24 cellular contexts compared by ENCODE assay signal in the genomic region with DNA sequence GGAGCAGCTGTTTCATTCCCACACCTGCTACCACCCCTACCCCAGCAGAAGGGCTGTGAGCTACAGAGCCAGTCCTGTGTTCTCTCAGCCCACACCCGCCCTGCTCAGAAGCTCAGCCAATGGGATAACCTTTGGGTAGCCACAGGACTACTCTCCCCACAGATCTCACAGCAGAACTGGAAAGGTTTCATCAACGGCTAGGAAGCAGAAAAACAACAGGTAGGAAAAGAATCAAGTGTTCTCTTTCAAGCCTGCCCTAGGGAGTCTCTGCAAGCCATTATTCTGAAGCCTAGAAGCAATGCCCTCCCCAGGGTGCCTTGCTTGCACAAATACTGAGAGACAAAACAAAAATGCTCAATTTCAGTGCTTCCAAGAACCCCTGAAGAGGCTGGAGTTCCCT.
DNase-seq lines count a peak whose midpoint lies in the region; ATAC-seq and TF ChIP-seq lines count a peak whose summit lies in the region.
"Had no signal": no experiment of that assay in that cellular context is flagged by ENCODE, and none has a peak within 500 bp of the region (broad histone marks: within the 10 kb centered on the region; RNA-seq: fewer than 3 reads in every experiment).

No MANE protein-coding gene starts in this region.

- H3K9me3 ChIP-seq in iPS DF 6.9 (ENCODE audit: control insufficient read depth, insufficient read depth, low read length), result no peaks in the 10 kb centered on the region
- H3K9me3 ChIP-seq: neutrophil, suprapubic skin, vagina had no signal

- H3K4me3 ChIP-seq in GM23338, result no peak overlapping the region
- no peak overlapping the region for H3K4me3 ChIP-seq in iPS DF 6.9 (ENCODE audit: low read length)
- H3K4me3 ChIP-seq: suprapubic skin, vagina had no signal

- H3K4me2 ChIP-seq in GM23338, result peak overlapping the region; percentile 45

- CTCF ChIA-PET in activated CD4-positive, alpha-beta T cell treated with anti-CD3 and anti-CD28 coated beads for 36 hours (lab: Charles Lee), result no interaction called here

- peaks cover 31% of the 10 kb centered on the region for H3K4me1 Mint-ChIP-seq in GM23338
- no peaks in the 10 kb centered on the region for H3K4me1 Mint-ChIP-seq in activated CD4-positive, alpha-beta T cell treated with anti-CD3 and anti-CD28 coated beads for 36 hours
- H3K4me1 Mint-ChIP-seq: activated naive CD4-positive, alpha-beta T cell treated with anti-CD3 and anti-CD28 coated beads, Interleukin-2, amount 10 ng/mL, durations not matched to agents 7 days and 5 days; central memory CD8-positive, alpha-beta T cell; T-helper 17 cell had no signal

- H3K9me3 Mint-ChIP-seq in GM23338, result no peaks in the 10 kb centered on the region
- no peaks in the 10 kb centered on the region for H3K9me3 Mint-ChIP-seq in activated CD4-positive, alpha-beta T cell treated with anti-CD3 and anti-CD28 coated beads for 36 hours (ENCODE audit: low read depth)
- H3K9me3 Mint-ChIP-seq: activated CD4-positive, alpha-beta memory T cell treated with anti-CD3 and anti-CD28 coated beads for 36 hours; activated naive CD4-positive, alpha-beta T cell treated with anti-CD3 and anti-CD28 coated beads, Interleukin-2, amount 10 ng/mL, durations not matched to agents 7 days and 5 days; central memory CD8-positive, alpha-beta T cell had no signal

- H3K4me1 ChIP-seq in GM23338 (ENCODE audit: insufficient read depth) (peaks cover 23% of the 10 kb centered on the region), iPS DF 6.9 (ENCODE audit: control insufficient read depth, insufficient read depth, low read length) (peaks cover 7% of the 10 kb centered on the region)
- H3K4me1 ChIP-seq: suprapubic skin, vagina had no signal

- 0 out of 2 replicates have a peak, but pooled peaks cover 10% of the 10 kb centered on the region for H3K9me2 ChIP-seq in GM23338 (ENCODE audit: insufficient read depth)

- no peak for TF ChIP-seq POLR2A in GM18505 (IDR thresholded peaks at IDR 0.05; ENCODE audit: borderline replicate concordance, extremely low read depth, insufficient read depth, insufficient read length)

- peak overlapping the region; percentile 36; the same call in 2 of the 3 replicates for H3K4me3 Mint-ChIP-seq in GM23338
- no peak overlapping the region for H3K4me3 Mint-ChIP-seq in activated CD4-positive, alpha-beta T cell treated with anti-CD3 and anti-CD28 coated beads for 36 hours
- H3K4me3 Mint-ChIP-seq: activated CD4-positive, alpha-beta memory T cell treated with anti-CD3 and anti-CD28 coated beads for 36 hours; activated naive CD4-positive, alpha-beta T cell treated with anti-CD3 and anti-CD28 coated beads, Interleukin-2, amount 10 ng/mL, durations not matched to agents 7 days and 5 days; central memory CD8-positive, alpha-beta T cell; T-helper 17 cell had no signal

- intact Hi-C loops in activated CD4-positive, alpha-beta T cell treated with anti-CD3 and anti-CD28 coated beads for 36 hours (cut with DNase I, micrococcal nuclease), result no loop called here

- no peak for TF ChIP-seq CTCF in GM23338 (conservative IDR thresholded peaks at IDR 0.05; ENCODE audit: low read depth in 2 of 2)

- H3K27me3 ChIP-seq in GM23338 (ENCODE audit: insufficient read depth), result 0 out of 2 replicates have a peak, but pooled peaks cover 10% of the 10 kb centered on the region
- peaks cover 4% of the 10 kb centered on the region; the same call in 1 of the 2 replicates for H3K27me3 ChIP-seq in iPS DF 6.9 (ENCODE audit: control insufficient read depth, insufficient read depth, low read length)
- H3K27me3 ChIP-seq: neutrophil, suprapubic skin, vagina had no signal

- H3K27ac ChIP-seq in GM23338 (ENCODE audit: low read depth) (peak overlapping the region; percentile 33; the same call in 1 of the 2 replicates), iPS DF 6.9 (ENCODE audit: low read length) (no peak overlapping the region), caudate nucleus (ENCODE audit: low read depth, low read length) (no peak overlapping the region)
- H3K27ac ChIP-seq: C4-2B, neutrophil, suprapubic skin, vagina, WERI-Rb-1 had no signal

- no peaks in the 10 kb centered on the region for H3K79me2 ChIP-seq in GM23338 (replicated peaks; ENCODE audit: insufficient read depth)

- ATAC-seq in GM23338, result peak; percentile 99
- ATAC-seq in GM21526 (IDR thresholded peaks at IDR 0.05; ENCODE audit: low FRiP score, unreplicated experiment), result no peak
- ATAC-seq in activated CD4-positive, alpha-beta T cell treated with anti-CD3 and anti-CD28 coated beads for 36 hours, result no peak
- ATAC-seq in GM18505 (IDR thresholded peaks at IDR 0.05; ENCODE audit: unreplicated experiment), result no peak
- ATAC-seq: left ventricle myocardium superior, T-helper 17 cell had no signal

- H3K27me3 Mint-ChIP-seq in GM23338 (ENCODE audit: insufficient read depth, low read depth, poor library complexity), result peaks cover 16% of the 10 kb centered on the region
- H3K27me3 Mint-ChIP-seq in activated CD4-positive, alpha-beta T cell treated with anti-CD3 and anti-CD28 coated beads for 36 hours, result peaks cover 25% of the 10 kb centered on the region

- H3K36me3 ChIP-seq in GM23338 (ENCODE audit: insufficient read depth) (no peaks in the 10 kb centered on the region), iPS DF 6.9 (ENCODE audit: control insufficient read depth, insufficient read depth, low read length) (no peaks in the 10 kb centered on the region)
- H3K36me3 ChIP-seq: neutrophil, suprapubic skin, vagina, WERI-Rb-1 had no signal

- no peaks in the 10 kb centered on the region for H3K36me3 Mint-ChIP-seq in GM23338 (ENCODE audit: low read depth)
- no peaks in the 10 kb centered on the region for H3K36me3 Mint-ChIP-seq in activated CD4-positive, alpha-beta T cell treated with anti-CD3 and anti-CD28 coated beads for 36 hours (ENCODE audit: low read depth)
- H3K36me3 Mint-ChIP-seq: activated CD4-positive, alpha-beta memory T cell treated with anti-CD3 and anti-CD28 coated beads for 36 hours; activated naive CD4-positive, alpha-beta T cell treated with anti-CD3 and anti-CD28 coated beads, Interleukin-2, amount 10 ng/mL, durations not matched to agents 7 days and 5 days had no signal

- DNase-seq in GM23338 (ENCODE audit: low spot score), result peak; percentile 73
- peak; percentile 96 for DNase-seq in NCI-H146 (lab: John Stamatoyannopoulos, UW)
- DNase-seq in NCI-H774 (lab: John Stamatoyannopoulos, UW), result peak; percentile 39
- peak; percentile 72 for DNase-seq in iPS DF 6.9 (ENCODE audit: low read depth, low spot score)
- DNase-seq in caudate nucleus (lab: John Stamatoyannopoulos, UW), result no peak
- DNase-seq in activated CD4-positive, alpha-beta T cell treated with anti-CD3 and anti-CD28 coated beads for 36 hours, result no peak
- DNase-seq: activated CD4-positive, alpha-beta memory T cell treated with anti-CD3 and anti-CD28 coated beads for 36 hours; activated naive CD4-positive, alpha-beta T cell treated with anti-CD3 and anti-CD28 coated beads, Interleukin-2, amount 10 ng/mL, durations not matched to agents 7 days and 5 days; anterior cingulate cortex; DMS153; left ventricle myocardium superior; NCI-H1105; NCI-H524; OCI-M1; SHP77; T-helper 17 cell; WERI-Rb-1 had no signal

- no CpG with 5 or more reads among the region's 2 CpGs for WGBS in iPS DF 6.9 (ENCODE audit: insufficient coverage, insufficient read length)

- no peaks in the 10 kb centered on the region for H4K20me1 ChIP-seq in GM23338 (replicated peaks; ENCODE audit: insufficient read depth)

- no peak overlapping the region for H2AFZ ChIP-seq in GM23338

- POLR2A ChIA-PET in activated CD4-positive, alpha-beta T cell treated with anti-CD3 and anti-CD28 coated beads for 36 hours (lab: Charles Lee), result no interaction called here

- peak overlapping the region; percentile 76 for H3K27ac Mint-ChIP-seq in GM23338
- no peak overlapping the region for H3K27ac Mint-ChIP-seq in activated CD4-positive, alpha-beta T cell treated with anti-CD3 and anti-CD28 coated beads for 36 hours
- H3K27ac Mint-ChIP-seq: activated CD4-positive, alpha-beta memory T cell treated with anti-CD3 and anti-CD28 coated beads for 36 hours; activated naive CD4-positive, alpha-beta T cell treated with anti-CD3 and anti-CD28 coated beads, Interleukin-2, amount 10 ng/mL, durations not matched to agents 7 days and 5 days; T-helper 17 cell had no signal

- 0 out of 2 replicates have a peak, but pooled peaks cover 2% of the 10 kb centered on the region for H3F3A ChIP-seq in GM23338 (replicated peaks; ENCODE audit: low read depth)

TF ChIP-seq in GM23338, 12 proteins besides CTCF, POLR2A, EP300 and RAD21 (continues in another document):
- TF ChIP-seq ETS1 (IDR thresholded peaks at IDR 0.05) (no peak), NANOG (IDR thresholded peaks at IDR 0.05; ENCODE audit: borderline replicate concordance) (peak; percentile 82)

Comparison
In these comparisons a context has a peak if more than half of its experiments do, and no peak if none do; other contexts are left out.
1. DNase-seq: peak in GM23338 (single experiment), NCI-H146 (single experiment), NCI-H774 (single experiment) and iPS DF 6.9 (single experiment); none in caudate nucleus (0 of 61) and activated CD4-positive, alpha-beta T cell treated with anti-CD3 and anti-CD28 coated beads for 36 hours (single experiment).